ENCODE assay signal across 20 cellular contexts in genomic region chr11:19602906-19603305, GRCh38.
"Had no signal": no experiment of that assay in that cellular context is flagged by ENCODE, and none has a peak within 500 bp of the region (broad histone marks: within the 10 kb centered on the region; RNA-seq: fewer than 3 reads in every experiment).

No MANE protein-coding gene starts in this region.

- DNase-seq: activated CD4-positive, alpha-beta T cell treated with anti-CD3 and anti-CD28 coated beads for 4 hours; activated CD4-positive, alpha-beta T cell treated with anti-CD3 and anti-CD28 coated beads, Interleukin-2, amount 50 U/mL, for 4 hours; activated gamma-delta T cell; activated naive CD4-positive, alpha-beta T cell treated with anti-CD3 and anti-CD28 coated beads, Interleukin-2, amount 10 ng/mL, durations not matched to agents 7 days and 5 days; activated naive CD8-positive, alpha-beta T cell treated with anti-CD3 and anti-CD28 coated beads, Interleukin-2, amount 10 ng/mL, durations not matched to agents 7 days and 5 days; central memory CD4-positive, alpha-beta T cell; endodermal cell; foreskin keratinocyte; heart right ventricle; left lung; lower lobe of right lung; mesenchymal stem cell; ovary; right lobe of liver; small intestine; stimulated activated CD4-positive, alpha-beta T cell treated with anti-CD3 and anti-CD28 coated beads, Interleukin-4, amount 100 ng/mL, for 24 hours; stimulated activated naive CD8-positive, alpha-beta T cell treated with anti-CD3 and anti-CD28 coated beads, Interleukin-15, amount 100 ng/mL, for 72 hours; substantia nigra; T-helper 1 cell had no signal

- H3K4me1 ChIP-seq: foreskin keratinocyte, left lung, right lobe of liver had no signal

- H3K27ac ChIP-seq: foreskin keratinocyte, heart right ventricle, left lung, lower lobe of right lung, ovary, right lobe of liver, tibial nerve had no signal

- H3K9me3 ChIP-seq: heart right ventricle, left lung, lower lobe of right lung, ovary, right lobe of liver, tibial nerve had no signal

- H3K27me3 ChIP-seq: heart right ventricle, left lung, ovary, right lobe of liver, tibial nerve had no signal

- H3K36me3 ChIP-seq: heart right ventricle, left lung, lower lobe of right lung, ovary, right lobe of liver, tibial nerve had no signal

- H3K4me3 ChIP-seq: heart right ventricle, left lung, lower lobe of right lung, ovary, right lobe of liver, tibial nerve had no signal
